14 cellular contexts compared by ENCODE assay signal in the genomic region with DNA sequence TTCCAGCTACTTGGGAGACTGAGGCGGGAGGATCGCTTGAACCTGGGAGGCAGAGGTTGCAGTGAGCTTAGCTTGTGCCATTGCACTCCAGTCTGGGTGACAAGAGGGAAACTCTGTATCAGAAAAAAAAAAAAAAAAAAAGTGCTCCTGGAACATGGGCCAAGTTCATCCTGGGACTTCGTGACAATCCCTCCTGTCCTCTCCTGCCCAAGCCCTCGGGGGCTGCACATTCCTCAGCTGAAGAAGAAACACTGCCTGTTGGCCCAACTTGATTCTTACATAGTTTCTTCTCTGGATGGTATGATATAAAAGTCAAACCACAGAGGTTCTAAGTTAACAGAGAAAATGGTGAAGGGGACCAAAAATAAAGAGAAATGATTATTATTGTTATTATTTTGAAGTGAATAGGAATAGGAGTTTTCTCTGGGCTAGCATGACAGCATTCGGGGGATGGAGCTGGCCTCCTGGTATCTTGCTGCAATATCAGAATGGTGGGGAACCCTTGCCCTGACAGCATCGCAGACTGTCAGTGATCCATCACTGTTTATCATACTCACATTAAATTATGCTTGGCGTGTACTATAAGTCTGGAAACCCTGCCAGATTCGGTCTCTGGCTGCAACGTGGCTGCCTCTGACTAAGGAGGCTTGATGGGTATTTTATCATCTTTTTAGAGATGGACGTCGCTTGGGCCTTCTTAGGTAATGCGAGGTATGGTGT.
"Had no signal": no experiment of that assay in that cellular context is flagged by ENCODE, and none has a peak within 500 bp of the region (broad histone marks: within the 10 kb centered on the region; RNA-seq: fewer than 3 reads in every experiment).

No MANE protein-coding gene starts in this region.

- H3K27ac Mint-ChIP-seq: activated naive CD4-positive, alpha-beta T cell treated with anti-CD3 and anti-CD28 coated beads, Interleukin-2, amount 50 U/mL, for 72 hours; effector memory CD8-positive, alpha-beta T cell; natural killer cell treated with Interleukin-12 subunit alpha and Interleukin-12 subunit beta and Interleukin-15 and Interleukin-18, amount 100 ng/mL, for 72 hours had no signal

- H3K4me3 Mint-ChIP-seq: effector memory CD8-positive, alpha-beta T cell; natural killer cell treated with Interleukin-12 subunit alpha and Interleukin-12 subunit beta and Interleukin-15 and Interleukin-18, amount 100 ng/mL, for 72 hours had no signal

- H3K9me3 ChIP-seq: suprapubic skin had no signal

- H3K36me3 Mint-ChIP-seq: activated naive CD4-positive, alpha-beta T cell treated with anti-CD3 and anti-CD28 coated beads, Interleukin-2, amount 50 U/mL, for 72 hours; natural killer cell treated with Interleukin-12 subunit alpha and Interleukin-12 subunit beta and Interleukin-15 and Interleukin-18, amount 100 ng/mL, for 72 hours had no signal

- ATAC-seq: activated naive CD4-positive, alpha-beta T cell treated with anti-CD3 and anti-CD28 coated beads, Interleukin-2, amount 50 U/mL, for 72 hours; effector memory CD8-positive, alpha-beta T cell; natural killer cell treated with Interleukin-12 subunit alpha and Interleukin-12 subunit beta and Interleukin-15 and Interleukin-18, amount 100 ng/mL, for 72 hours; sciatic nerve; stimulated activated naive CD8-positive, alpha-beta T cell treated with anti-CD3 and anti-CD28 coated beads, Interleukin-15, Interleukin-2, amounts not matched to agents 100 U/mL and 50 U/mL, for 24 hours had no signal

- H3K36me3 ChIP-seq: suprapubic skin had no signal

- H3K27me3 ChIP-seq: suprapubic skin had no signal

- DNase-seq: activated CD4-positive, alpha-beta T cell treated with anti-CD3 and anti-CD28 coated beads, Interleukin-2, amount 50 U/mL, for 1 hour; activated CD4-positive, CD25-positive, alpha-beta regulatory T cell; activated effector memory CD4-positive, alpha-beta T cell treated with Interleukin-2 at 50 U/mL for 16 hours; activated T-cell treated with anti-CD3 and anti-CD28 coated beads, Interleukin-2, amount 50 U/mL, for 1 hour; caudate nucleus; effector memory CD8-positive, alpha-beta T cell; stimulated activated CD8-positive, alpha-beta memory T cell treated with anti-CD3 and anti-CD28 coated beads, Interleukin-4, amount 100 ng/mL, for 48 hours; stimulated activated naive CD8-positive, alpha-beta T cell treated with anti-CD3 and anti-CD28 coated beads, Interleukin-15, Interleukin-2, amounts not matched to agents 100 U/mL and 50 U/mL, for 24 hours; T-helper 2 cell had no signal

- H3K9me3 Mint-ChIP-seq: activated naive CD4-positive, alpha-beta T cell treated with anti-CD3 and anti-CD28 coated beads, Interleukin-2, amount 50 U/mL, for 72 hours; effector memory CD8-positive, alpha-beta T cell; natural killer cell treated with Interleukin-12 subunit alpha and Interleukin-12 subunit beta and Interleukin-15 and Interleukin-18, amount 100 ng/mL, for 72 hours had no signal

- H3K27ac ChIP-seq: epithelial cell of prostate, suprapubic skin had no signal

- H3K4me3 ChIP-seq: suprapubic skin had no signal
